Comparison of ENCODE assay signal across 10 cellular contexts in the genomic region with DNA sequence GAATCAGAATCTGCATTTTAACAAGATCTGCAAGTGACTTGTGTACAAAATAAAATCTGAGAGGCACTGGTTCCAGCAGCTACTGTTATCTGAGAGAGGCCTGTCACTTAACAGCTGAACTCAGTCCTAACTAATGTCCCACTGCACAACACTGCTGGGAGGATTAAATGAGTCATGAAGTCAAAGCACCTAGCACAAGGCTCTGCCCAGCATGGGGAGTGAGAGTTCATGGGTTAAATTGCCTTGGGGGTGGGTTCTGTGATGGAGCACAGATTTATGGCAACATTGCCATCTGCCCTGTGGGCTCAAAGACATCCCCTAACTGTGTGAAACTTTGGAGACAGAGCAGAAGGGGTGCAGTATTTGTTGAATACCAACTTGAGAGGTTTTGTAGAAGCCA.
"Had no signal": no experiment of that assay in that cellular context is flagged by ENCODE, and none has a peak within 500 bp of the region (broad histone marks: within the 10 kb centered on the region; RNA-seq: fewer than 3 reads in every experiment).

No MANE protein-coding gene starts in this region.

- ATAC-seq: activated T-helper 17 cell treated with anti-CD3 and anti-CD28 coated beads, Interleukin-2, amount 50 U/mL, for 72 hours; psoas muscle had no signal

- DNase-seq: activated CD4-positive, alpha-beta T cell treated with anti-CD3 and anti-CD28 coated beads, Interleukin-2, amount 10 ng/mL, durations not matched to agents 7 days and 5 days; amygdala; effector memory CD4-positive, alpha-beta T cell; foreskin melanocyte; immature natural killer cell; sigmoid colon; stimulated activated CD4-positive, alpha-beta T cell treated with anti-CD3 and anti-CD28 coated beads, Interleukin-1b, Interleukin-23, amount 100 ng/mL, for 48 hours; stomach had no signal
